8 cellular contexts compared by ENCODE assay signal in genomic region chr12:123634142-123634561, GRCh38. TPM values are rescaled to one million over a fixed set of nuclear protein-coding genes. Genes with fewer than 3 reads are reported as not detected.
A peak's percentile ranks its signal among the peaks of the same experiment; 100 is the strongest.
DNase-seq lines count a peak whose midpoint lies in the region; ATAC-seq and TF ChIP-seq lines count a peak whose summit lies in the region.

No MANE protein-coding gene starts in this region.

- peak overlapping the region; percentile 94 for H3K4me3 Mint-ChIP-seq in activated T-cell treated with anti-CD3 and anti-CD28 coated beads, Interleukin-2, amount 50 U/mL, for 4 hours
- peak overlapping the region; percentile 98 for H3K4me3 Mint-ChIP-seq in activated naive CD8-positive, alpha-beta T cell

- peaks cover 8 to 24% of the 10 kb centered on the region in 2 donors for H3K4me1 ChIP-seq in left lung
- peaks cover 0 to 26% (median 13%) of the 10 kb centered on the region in 4 donors for H3K4me1 ChIP-seq in tibial nerve

- WGBS in tibial nerve, 2 donors = 11 to 15% methylated on average over 19 of the region's 19 CpGs

- H3K27ac ChIP-seq in left lung = peak overlapping the region; percentile 40 to 87
- peak overlapping the region; percentile 60 to 88 (median 80) for H3K27ac ChIP-seq in tibial nerve

- H3K9me3 ChIP-seq in left lung = no peaks in the 10 kb centered on the region
- H3K9me3 ChIP-seq in tibial nerve = no peaks in the 10 kb centered on the region

- H3K27me3 ChIP-seq in left lung (no peaks in the 10 kb centered on the region), tibial nerve (no peaks in the 10 kb centered on the region)

- intact Hi-C loops in left lung (cut with DNase I) = no loop called here

- H3K4me3 ChIP-seq in left lung (peak overlapping the region; percentile 72 to 94), tibial nerve (peak overlapping the region; percentile 54 to 86 (median 67))

- no peak for DNase-seq in activated T-cell treated with anti-CD3 and anti-CD28 coated beads, Interleukin-2, amount 50 U/mL, for 4 hours
- no peak for DNase-seq in activated T-cell treated with anti-CD3 and anti-CD28 coated beads, Interleukin-2, amount 50 U/mL, for 1 hour
- DNase-seq in left lung (no peak), tibial nerve (ENCODE audit: low spot score in 2 of 2) (no peak), G401 (ENCODE audit: low spot score) (no peak), activated gamma-delta T cell treated with Interleukin-2 at 50 U/mL for 16 hours (no peak), NCI-H1694 treated with DMSO at 0.1 percent for 48 hours (lab: John Stamatoyannopoulos, UW) (no peak)

- in situ Hi-C loops in G401 (cut with HindIII; ENCODE audit: low sequenced_read_pairs) = no loop called here

- no peak for ATAC-seq in activated T-cell treated with anti-CD3 and anti-CD28 coated beads, Interleukin-2, amount 50 U/mL, for 4 hours
- ATAC-seq in left lung = no peak

- H3K4me1 Mint-ChIP-seq in activated T-cell treated with anti-CD3 and anti-CD28 coated beads, Interleukin-2, amount 50 U/mL, for 4 hours (ENCODE audit: low read depth) = peaks cover 28% of the 10 kb centered on the region
- H3K4me1 Mint-ChIP-seq in activated naive CD8-positive, alpha-beta T cell (ENCODE audit: low read depth) = peaks cover 35% of the 10 kb centered on the region

- H3K36me3 Mint-ChIP-seq in activated T-cell treated with anti-CD3 and anti-CD28 coated beads, Interleukin-2, amount 50 U/mL, for 4 hours (ENCODE audit: insufficient read depth) = peaks cover 19% of the 10 kb centered on the region
- H3K36me3 Mint-ChIP-seq in activated naive CD8-positive, alpha-beta T cell = peaks cover 5% of the 10 kb centered on the region

- TF ChIP-seq CTCF in left lung (IDR thresholded peaks at IDR 0.05) = no peak
- TF ChIP-seq CTCF in tibial nerve (IDR thresholded peaks at IDR 0.05) = no peak

- H3K27me3 Mint-ChIP-seq in activated T-cell treated with anti-CD3 and anti-CD28 coated beads, Interleukin-2, amount 50 U/mL, for 4 hours (ENCODE audit: low read depth) = no peaks in the 10 kb centered on the region
- H3K27me3 Mint-ChIP-seq in activated naive CD8-positive, alpha-beta T cell = no peaks in the 10 kb centered on the region

- no peak for TF ChIP-seq POLR2A in tibial nerve (IDR thresholded peaks at IDR 0.05)

- no peaks in the 10 kb centered on the region for H3K9me3 Mint-ChIP-seq in activated T-cell treated with anti-CD3 and anti-CD28 coated beads, Interleukin-2, amount 50 U/mL, for 4 hours
- H3K9me3 Mint-ChIP-seq in activated naive CD8-positive, alpha-beta T cell (ENCODE audit: low read depth) = no peaks in the 10 kb centered on the region

- H3K36me3 ChIP-seq in left lung = peaks cover 4 to 30% of the 10 kb centered on the region in 2 donors
- peaks cover 0 to 37% (median 8%) of the 10 kb centered on the region in 3 donors for H3K36me3 ChIP-seq in tibial nerve

- peak overlapping the region; percentile 97 for H3K27ac Mint-ChIP-seq in activated naive CD8-positive, alpha-beta T cell

- no peak for TF ChIP-seq EP300 in tibial nerve (IDR thresholded peaks at IDR 0.05)

RNA-seq across cellular contexts. Expression of gene GTF2H3, which starts 0.5 kb away (rescaled TPM):
- total RNA-seq in activated T-cell treated with anti-CD3 and anti-CD28 coated beads, Interleukin-2, amount 50 U/mL, for 4 hours = 10 to 100 TPM; 77.9 to 86.2 (median 78.5) TPM
- total RNA-seq in left lung (10 to 100 TPM; 27.2 to 29.6 TPM), tibial nerve (10 to 100 TPM; 17.7 to 33.5 (median 22.0) TPM)
- 19.9 and 37.1 TPM in 2 replicates for total RNA-seq in G401 (2014; rRNA removed; shearing (Covaris generic))

RNA-seq across cellular contexts. Expression of gene EIF2B1, which starts 0.7 kb away (rescaled TPM):
- 100 to 1,000 TPM; 112 to 117 (median 117) TPM for total RNA-seq in activated T-cell treated with anti-CD3 and anti-CD28 coated beads, Interleukin-2, amount 50 U/mL, for 4 hours
- 10 to 100 TPM; 40.7 to 42.7 TPM for total RNA-seq in left lung
- 100 to 1,000 TPM; 162 to 221 (median 181) TPM for total RNA-seq in tibial nerve
- total RNA-seq in G401 (2014; rRNA removed; shearing (Covaris generic)) = 48.8 and 91.2 TPM in 2 replicates

RNA-seq across cellular contexts. Expression of gene DDX55, which starts 32.3 kb away (rescaled TPM):
- total RNA-seq in activated T-cell treated with anti-CD3 and anti-CD28 coated beads, Interleukin-2, amount 50 U/mL, for 4 hours = 10 to 100 TPM; 69.2 to 75.7 (median 69.3) TPM
- total RNA-seq in left lung = 10 to 100 TPM; 13.9 to 21.5 TPM
- total RNA-seq in tibial nerve = 10 to 100 TPM; 16.8 to 53.1 (median 29.3) TPM
- 26.8 and 29.3 TPM in 2 replicates for total RNA-seq in G401 (2014; rRNA removed; shearing (Covaris generic))

RNA-seq across cellular contexts. Expression of gene TCTN2, which starts 36.8 kb away (rescaled TPM):
- total RNA-seq in activated T-cell treated with anti-CD3 and anti-CD28 coated beads, Interleukin-2, amount 50 U/mL, for 4 hours = 1 to 10 TPM; 2.4 to 4.3 (median 3.5) TPM
- 10 to 100 TPM; 11.0 to 12.6 TPM for total RNA-seq in left lung
- 10 to 100 TPM in 3 of 4 donors, 1 to 10 TPM in 1; 7.2 to 20.0 (median 14.9) TPM for total RNA-seq in tibial nerve
- 6.7 and 13.0 TPM in 2 replicates for total RNA-seq in G401 (2014; rRNA removed; shearing (Covaris generic))

RNA-seq across cellular contexts. Expression of gene TMED2, which starts 49.8 kb away (rescaled TPM):
- total RNA-seq in activated T-cell treated with anti-CD3 and anti-CD28 coated beads, Interleukin-2, amount 50 U/mL, for 4 hours = 100 to 1,000 TPM; 204 to 222 (median 206) TPM
- 100 to 1,000 TPM; 270 to 343 TPM for total RNA-seq in left lung
- 100 to 1,000 TPM in 2 of 4 donors, 10 to 100 TPM in 2; 77.9 to 109 (median 103) TPM for total RNA-seq in tibial nerve
- total RNA-seq in G401 (2014; rRNA removed; shearing (Covaris generic)) = 259 and 337 TPM in 2 replicates
